Comparison of ENCODE assay signal across 1 cellular context in the genomic region with DNA sequence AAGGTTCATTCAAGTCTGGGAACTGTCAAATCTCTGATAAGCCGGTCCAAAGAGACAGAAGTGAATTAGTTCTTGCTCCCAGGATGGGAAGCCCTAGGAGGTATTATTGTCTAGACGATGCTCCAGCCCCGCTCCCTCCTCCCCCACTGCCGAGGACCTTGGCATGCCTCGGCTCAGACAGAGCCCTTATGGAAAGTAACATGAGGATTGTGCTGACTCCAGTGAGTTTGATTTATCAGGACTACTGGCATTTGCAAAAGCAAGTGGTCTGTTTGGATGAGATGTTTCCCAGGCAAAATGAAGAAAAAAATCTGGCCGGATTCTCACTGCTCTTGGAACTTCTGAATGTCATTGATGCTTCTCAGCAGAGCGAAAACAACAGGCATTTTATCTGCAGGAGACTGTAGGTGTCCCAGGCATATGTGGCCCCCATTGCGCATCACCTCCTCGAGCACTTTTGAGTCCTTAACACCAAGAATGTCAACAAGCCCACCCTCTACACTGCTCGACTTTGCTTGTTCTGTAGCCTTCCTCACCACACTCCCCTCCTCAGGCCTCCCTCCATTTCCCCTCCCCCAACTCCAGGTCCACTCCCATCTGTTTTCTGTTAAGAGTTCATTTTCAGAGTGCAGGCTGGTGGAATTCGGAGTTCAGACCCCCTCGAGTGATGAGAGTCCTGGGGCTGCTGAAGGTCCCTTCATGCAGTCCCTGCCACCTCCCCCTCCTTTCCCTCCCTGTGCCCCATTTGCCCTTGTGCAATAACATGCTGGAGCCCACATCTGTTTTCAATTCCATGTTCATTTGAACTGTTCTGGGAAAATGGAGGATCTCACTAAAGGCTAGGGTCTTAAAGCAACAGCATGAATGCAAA.
TF ChIP-seq lines count a peak whose summit lies in the region.

No MANE protein-coding gene starts in this region.

TF ChIP-seq in WTC11, 78 proteins besides CTCF, POLR2A, EP300 and RAD21:
- TF ChIP-seq NR2C2 (CRISPR knock-in tag; IDR thresholded peaks at IDR 0.05) (no peak), NR1H2 (CRISPR knock-in tag; IDR thresholded peaks at IDR 0.05) (no peak), JAZF1 (CRISPR knock-in tag; IDR thresholded peaks at IDR 0.05) (no peak), HMGA2 (CRISPR knock-in tag; IDR thresholded peaks at IDR 0.05) (no peak), KAT7 (CRISPR knock-in tag; IDR thresholded peaks at IDR 0.05; ENCODE audit: borderline replicate concordance) (no peak), PREB (CRISPR knock-in tag; IDR thresholded peaks at IDR 0.05; ENCODE audit: borderline replicate concordance) (no peak), USF1 (CRISPR knock-in tag; IDR thresholded peaks at IDR 0.05) (no peak), NR3C1 (CRISPR knock-in tag; conservative IDR thresholded peaks at IDR 0.05; ENCODE audit: low read depth) (no peak), GRHL2 (CRISPR knock-in tag; IDR thresholded peaks at IDR 0.05; ENCODE audit: insufficient replicate concordance, severe bottlenecking) (no peak), GTF2I (CRISPR knock-in tag; conservative IDR thresholded peaks at IDR 0.05) (no peak), ZSCAN18 (CRISPR knock-in tag; IDR thresholded peaks at IDR 0.05) (no peak)
